Comparison of ENCODE assay signal across 9 cellular contexts in the genomic region with DNA sequence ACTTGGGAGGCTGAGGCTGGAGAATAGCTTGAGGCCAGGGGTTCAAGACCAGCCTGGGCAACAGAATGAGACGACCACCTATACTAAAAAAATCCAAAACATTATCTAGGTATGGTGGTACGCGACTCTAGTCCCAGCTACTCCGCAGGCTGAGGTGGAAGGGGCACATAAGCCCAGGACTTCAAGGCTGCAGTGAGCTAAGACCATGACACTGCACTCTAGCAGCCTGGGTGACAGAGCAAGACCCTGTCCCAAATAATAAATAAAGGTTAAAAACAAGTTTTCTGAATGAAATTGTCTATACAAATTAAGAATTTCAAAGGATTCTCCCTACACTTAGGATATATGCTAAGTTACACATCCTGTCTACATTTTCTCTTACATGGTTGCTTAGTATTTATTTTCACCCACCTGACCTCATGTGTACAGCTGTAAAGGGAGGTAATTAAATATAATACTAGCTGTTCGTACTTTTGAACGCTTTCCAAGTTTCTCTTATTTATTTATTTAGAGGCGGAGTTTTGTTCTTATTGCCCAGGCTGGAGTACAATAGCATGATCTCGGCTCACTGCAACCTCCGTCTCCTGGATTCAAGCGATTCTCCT. TPM values are rescaled to one million over a fixed set of nuclear protein-coding genes. Genes with fewer than 3 reads are reported as not detected.
A peak's percentile ranks its signal among the peaks of the same experiment; 100 is the strongest.
DNase-seq lines count a peak whose midpoint lies in the region; ATAC-seq, FAIRE-seq and TF ChIP-seq lines count a peak whose summit lies in the region.
"Had no signal": no experiment of that assay in that cellular context is flagged by ENCODE, and none has a peak within 500 bp of the region (broad histone marks: within the 10 kb centered on the region; RNA-seq: fewer than 3 reads in every experiment).

No MANE protein-coding gene starts in this region.

- intact Hi-C loops in esophagus squamous epithelium (cut with DNase I) = no loop called here

- H3K27me3 ChIP-seq in OCI-LY1 (ENCODE audit: insufficient read depth, low read length) = no peaks in the 10 kb centered on the region
- no peaks in the 10 kb centered on the region for H3K27me3 ChIP-seq in esophagus squamous epithelium
- H3K27me3 ChIP-seq in skeletal muscle tissue (ENCODE audit: control insufficient read depth in 3 of 3, insufficient read depth in 3 of 3, low read length in 3 of 3) = no peaks in the 10 kb centered on the region

- no peak for TF ChIP-seq POLR2A in esophagus squamous epithelium (IDR thresholded peaks at IDR 0.05)

- DNase-seq in DMS 273 (lab: John Stamatoyannopoulos, UW; ENCODE audit: unreplicated experiment) = peak; percentile 22
- DNase-seq in DMS 273 treated with DMSO at 0.1 percent for 48 hours (lab: John Stamatoyannopoulos, UW) = no peak
- DNase-seq in esophagus squamous epithelium (lab: John Stamatoyannopoulos, UW) = no peak
- no peak for DNase-seq in frontal cortex (ENCODE audit: low spot score in 2 of 2)
- DNase-seq in SKM-1 (lab: John Stamatoyannopoulos, UW; ENCODE audit: unreplicated experiment) = no peak

- H3K36me3 ChIP-seq in OCI-LY1 (ENCODE audit: insufficient read depth, low read length) (no peaks in the 10 kb centered on the region), esophagus squamous epithelium (no peaks in the 10 kb centered on the region), skeletal muscle tissue (ENCODE audit: control insufficient read depth in 3 of 3, insufficient read depth in 3 of 3, low read length in 3 of 3) (no peaks in the 10 kb centered on the region)

- H3K9me3 ChIP-seq in OCI-LY1 (ENCODE audit: low read length) (no peaks in the 10 kb centered on the region), esophagus squamous epithelium (no peaks in the 10 kb centered on the region), skeletal muscle tissue (ENCODE audit: control insufficient read depth in 3 of 3, low read length in 3 of 3) (no peaks in the 10 kb centered on the region)

- H3K4me2 ChIP-seq in OCI-LY1 (ENCODE audit: low read length) = peak overlapping the region; percentile 75

- H3F3A ChIP-seq in OCI-LY1 (ENCODE audit: insufficient read depth, low read length) = no peaks in the 10 kb centered on the region

- WGBS in esophagus squamous epithelium, 2 donors = 33 to 38% methylated on average over 10 of the region's 10 CpGs

- ATAC-seq in HG03108 (IDR thresholded peaks at IDR 0.05; ENCODE audit: unreplicated experiment) = no peak

- H3K4me3 ChIP-seq in OCI-LY1 (ENCODE audit: low read depth, low read length, poor library complexity, severe bottlenecking) = peak overlapping the region; percentile 64
- peak overlapping the region; percentile 55 to 79 (median 70) for H3K4me3 ChIP-seq in esophagus squamous epithelium
- peak overlapping the region; percentile 86 to 96 (median 95) for H3K4me3 ChIP-seq in skeletal muscle tissue (ENCODE audit: low read length in 3 of 3)

- H3K4me1 ChIP-seq in OCI-LY1 (ENCODE audit: insufficient read depth, low read length, severe bottlenecking) (peaks cover 22% of the 10 kb centered on the region), esophagus squamous epithelium (peaks cover 14 to 52% (median 26%) of the 10 kb centered on the region in 3 donors), skeletal muscle tissue (ENCODE audit: control insufficient read depth in 3 of 3, insufficient read depth in 3 of 3, low read length in 3 of 3) (peaks cover 33 to 43% (median 37%) of the 10 kb centered on the region in 3 donors)

- no peak overlapping the region for H2AFZ ChIP-seq in OCI-LY1 (ENCODE audit: low read length)

- no peak overlapping the region for H3K27ac ChIP-seq in OCI-LY1 (ENCODE audit: low read depth, low read length, poor library complexity, severe bottlenecking)
- peak overlapping the region; percentile 85 to 93 (median 90) for H3K27ac ChIP-seq in esophagus squamous epithelium
- H3K27ac ChIP-seq in skeletal muscle tissue (ENCODE audit: low read depth, low read length) = peak overlapping the region; percentile 91

- H3K9ac ChIP-seq in OCI-LY1 (ENCODE audit: low read length) (no peak overlapping the region), skeletal muscle tissue (ENCODE audit: low read depth in 1 of 3, low read length in 3 of 3) (peak overlapping the region; percentile 87 to 94 (median 89))

- no peaks in the 10 kb centered on the region for H3K79me2 ChIP-seq in OCI-LY1 (ENCODE audit: insufficient read depth, low read length)

- no peak for TF ChIP-seq CTCF in OCI-LY1 (IDR thresholded peaks at IDR 0.05; ENCODE audit: low read length)
- no peak for TF ChIP-seq CTCF in esophagus squamous epithelium (IDR thresholded peaks at IDR 0.05)

- no peaks in the 10 kb centered on the region for H3K9me2 ChIP-seq in OCI-LY1 (ENCODE audit: low read depth, low read length)

- FAIRE-seq in frontal cortex (lab: Jason Lieb, UNC) = no peak
- FAIRE-seq: A204.1 had no signal

- H4K20me1 ChIP-seq in OCI-LY1 (ENCODE audit: insufficient read depth, low read length) = no peaks in the 10 kb centered on the region

RNA-seq across cellular contexts. Expression of a gene that starts 1.6 kb away (rescaled TPM):
- total RNA-seq in esophagus squamous epithelium (1 to 10 TPM; 1.7 to 6.7 (median 5.8) TPM), skeletal muscle tissue (12.5 TPM), frontal cortex (8.6 TPM)

RNA-seq across cellular contexts. Expression of a gene that starts 48.1 kb away (rescaled TPM):
- 10 to 100 TPM; 16.5 to 26.3 (median 21.5) TPM for total RNA-seq in esophagus squamous epithelium
- total RNA-seq in skeletal muscle tissue = 36.5 TPM
- 43.6 TPM for total RNA-seq in frontal cortex
